Comparison of ENCODE assay signal across 17 cellular contexts in genomic region chr17:49610883-49611584, GRCh38. TPM values are rescaled to one million over a fixed set of nuclear protein-coding genes. Genes with fewer than 3 reads are reported as not detected.
DNase-seq lines count a peak whose midpoint lies in the region; ATAC-seq and TF ChIP-seq lines count a peak whose summit lies in the region.
"Had no signal": no experiment of that assay in that cellular context is flagged by ENCODE, and none has a peak within 500 bp of the region (broad histone marks: within the 10 kb centered on the region; RNA-seq: fewer than 3 reads in every experiment).

No MANE protein-coding gene starts in this region.

- 0 out of 2 replicates have a peak, but pooled peaks cover 7% of the 10 kb centered on the region for H4K20me1 ChIP-seq in IMR-90 (ENCODE audit: insufficient read depth, low read length)

- H3K27me3 ChIP-seq in IMR-90 (ENCODE audit: control insufficient read depth, insufficient read depth, low read length) (no peaks in the 10 kb centered on the region), muscle layer of duodenum (ENCODE audit: low read depth, low read length) (no peaks in the 10 kb centered on the region), thoracic aorta (replicated peaks; ENCODE audit: insufficient read depth) (no peaks in the 10 kb centered on the region)
- H3K27me3 ChIP-seq: dorsolateral prefrontal cortex had no signal

- POLR2A ChIA-PET in IMR-90 (lab: Charles Lee; ENCODE audit: unreplicated experiment) = no interaction called here

- no peak for ATAC-seq in IMR-90 (ENCODE audit: low read depth)
- ATAC-seq in thoracic aorta (ENCODE audit: insufficient number of reproducible peaks, low FRiP score, low read depth) = no peak
- no peak for ATAC-seq in HG02884 (IDR thresholded peaks at IDR 0.05; ENCODE audit: unreplicated experiment)
- ATAC-seq in activated CD8-positive, alpha-beta memory T cell treated with anti-CD3 and anti-CD28 coated beads, Interleukin-2, amount 10 ng/mL, durations not matched to agents 7 days and 5 days = no peak
- ATAC-seq: mucosa of descending colon had no signal

- no peak for TF ChIP-seq RAD21 in IMR-90 (IDR thresholded peaks at IDR 0.05; ENCODE audit: low read length)

- dilution Hi-C loops in IMR-90 (cut with HindIII; ENCODE audit: low sequenced_read_pairs, unreplicated experiment) = no loop called here

- in situ Hi-C loops in IMR-90 (cut with MboI; ENCODE audit: low sequenced_read_pairs) = no loop called here

- no peaks in the 10 kb centered on the region for H3K9me3 Mint-ChIP-seq in activated CD8-positive, alpha-beta memory T cell treated with anti-CD3 and anti-CD28 coated beads, Interleukin-2, amount 10 ng/mL, durations not matched to agents 7 days and 5 days (ENCODE audit: low read depth)
- H3K9me3 Mint-ChIP-seq: brain, H9 had no signal

- H3K56ac ChIP-seq in IMR-90 (ENCODE audit: extremely low read depth, insufficient read depth, low read length) = no peak overlapping the region

- H3K79me1 ChIP-seq in IMR-90 (ENCODE audit: low read depth in 1 of 2, low read length in 2 of 2) = peaks cover 13 to 17% of the 10 kb centered on the region in 2 experiments

- H2BK20ac ChIP-seq in IMR-90 (ENCODE audit: low read depth, low read length) = no peak overlapping the region

- H2BK120ac ChIP-seq in IMR-90 (ENCODE audit: low read depth, low read length) = no peak overlapping the region

- H2BK5ac ChIP-seq in IMR-90 (ENCODE audit: low read depth, low read length, poor library complexity, severe bottlenecking) = no peak overlapping the region

- H4K8ac ChIP-seq in IMR-90 (ENCODE audit: low read depth in 2 of 2, low read length in 2 of 2) = no peak overlapping the region

- WGBS in IMR-90 (ENCODE audit: extremely low coverage in 2 of 2, insufficient read length in 1 of 2), 2 experiments = 100% methylated on average over 1 of the region's 5 CpGs; no CpG with 5 or more reads in 1 of the 2 experiments

- no TSS peak for BruUV-seq in IMR-90 (replicated peaks; lab: Mats Ljungman, UMichigan)

- H3K27me3 Mint-ChIP-seq in activated CD8-positive, alpha-beta memory T cell treated with anti-CD3 and anti-CD28 coated beads, Interleukin-2, amount 10 ng/mL, durations not matched to agents 7 days and 5 days = no peaks in the 10 kb centered on the region
- H3K27me3 Mint-ChIP-seq: brain had no signal

- H2BK15ac ChIP-seq in IMR-90 (ENCODE audit: low read depth, low read length) = no peak overlapping the region

- peaks cover 28% of the 10 kb centered on the region for H3K36me3 Mint-ChIP-seq in activated CD8-positive, alpha-beta memory T cell treated with anti-CD3 and anti-CD28 coated beads, Interleukin-2, amount 10 ng/mL, durations not matched to agents 7 days and 5 days

- H3K4me1 ChIP-seq in IMR-90 (ENCODE audit: control insufficient read depth, insufficient read depth, low read length) (no peaks in the 10 kb centered on the region), muscle layer of duodenum (ENCODE audit: control insufficient read depth in 1 of 2, insufficient read depth in 2 of 2, low read length in 2 of 2) (peaks cover 15 to 22% of the 10 kb centered on the region in 2 donors), thoracic aorta (ENCODE audit: control insufficient read depth in 1 of 2, low read depth in 2 of 2) (peaks cover 38 to 66% of the 10 kb centered on the region in 2 donors)

- DNase-seq in IMR-90 = no peak
- no peak for DNase-seq in coronary artery (ENCODE audit: low spot score)
- no peak for DNase-seq in thoracic aorta (ENCODE audit: low spot score)
- no peak for DNase-seq in activated CD8-positive, alpha-beta memory T cell treated with anti-CD3 and anti-CD28 coated beads, Interleukin-2, amount 10 ng/mL, durations not matched to agents 7 days and 5 days
- no peak for DNase-seq in cerebellar cortex (ENCODE audit: low spot score)
- DNase-seq: DMS 273 treated with DMSO at 0.1 percent for 48 hours; dorsolateral prefrontal cortex; H9; mucosa of descending colon; NCI-H1694 treated with DMSO at 0.1 percent for 48 hours; NCI-H345; NK-92 treated with Interleukin-12 subunit alpha and Interleukin-12 subunit beta, amount 100 ng/mL, for 24 hours; RPMI8226; stimulated activated naive CD4-positive, alpha-beta T cell treated with Interleukin-2 at 50 U/mL for 16 hours had no signal

- H4K91ac ChIP-seq in IMR-90 (ENCODE audit: insufficient read depth, low read depth, low read length) = no peak overlapping the region

- H3K27ac Mint-ChIP-seq in activated CD8-positive, alpha-beta memory T cell treated with anti-CD3 and anti-CD28 coated beads, Interleukin-2, amount 10 ng/mL, durations not matched to agents 7 days and 5 days = no peak overlapping the region

- no peak overlapping the region for H3K23ac ChIP-seq in IMR-90 (ENCODE audit: low read depth, low read length)

- H3K14ac ChIP-seq in IMR-90 (replicated peaks; ENCODE audit: low read depth, low read length) = no peak overlapping the region

- no peak overlapping the region for H2AK9ac ChIP-seq in IMR-90 (replicated peaks; ENCODE audit: low read depth, low read length, poor library complexity)

- peaks cover 6% of the 10 kb centered on the region for H3K9me1 ChIP-seq in IMR-90 (ENCODE audit: insufficient read depth, low read length)

- intact Hi-C loops in IMR-90 (cut with micrococcal nuclease) = no loop called here

- no peak overlapping the region for H2AFZ ChIP-seq in IMR-90 (replicated peaks; ENCODE audit: low read length, poor library complexity)

- H3K36me3 ChIP-seq in IMR-90 (ENCODE audit: control insufficient read depth, insufficient read depth, low read length) (peaks cover 21% of the 10 kb centered on the region), muscle layer of duodenum (ENCODE audit: control insufficient read depth in 1 of 2, insufficient read depth in 2 of 2, low read length in 2 of 2) (peaks cover 50 to 60% of the 10 kb centered on the region in 2 donors), thoracic aorta (peaks cover 29% of the 10 kb centered on the region)

- CTCF ChIA-PET in IMR-90 (lab: Yijun Ruan, JAX) = no interaction called here
- CTCF ChIA-PET in activated CD8-positive, alpha-beta memory T cell treated with anti-CD3 and anti-CD28 coated beads, Interleukin-2, amount 10 ng/mL, durations not matched to agents 7 days and 5 days (lab: Charles Lee) = interaction anchor here (0.9 kb wide), 1 partner anchor 386 kb away, joined by 3 read pairs; no protein-coding TSS in a partner anchor

- H3K9me3 ChIP-seq in IMR-90 (ENCODE audit: control insufficient read depth, insufficient read depth, low read length) (no peaks in the 10 kb centered on the region), muscle layer of duodenum (ENCODE audit: control insufficient read depth in 1 of 2, low read length in 2 of 2) (no peaks in the 10 kb centered on the region), thoracic aorta (no peaks in the 10 kb centered on the region)
- H3K9me3 ChIP-seq: mucosa of descending colon had no signal

- no peak overlapping the region for H3K18ac ChIP-seq in IMR-90 (ENCODE audit: low read depth, low read length)

- H3K27ac ChIP-seq in IMR-90 (ENCODE audit: insufficient read depth, low read length) (no peak overlapping the region), coronary artery (peak overlapping the region; percentile 40 to 54), muscle layer of duodenum (ENCODE audit: low read length) (peak overlapping the region; percentile 22), thoracic aorta (peak overlapping the region; percentile 79)

- H3K4me1 Mint-ChIP-seq in activated CD8-positive, alpha-beta memory T cell treated with anti-CD3 and anti-CD28 coated beads, Interleukin-2, amount 10 ng/mL, durations not matched to agents 7 days and 5 days = no peaks in the 10 kb centered on the region
- H3K4me1 Mint-ChIP-seq: H9 had no signal

- no peak overlapping the region for H2AK5ac ChIP-seq in IMR-90 (ENCODE audit: low read depth, low read length)

- no peak overlapping the region for H3K4me3 Mint-ChIP-seq in activated CD8-positive, alpha-beta memory T cell treated with anti-CD3 and anti-CD28 coated beads, Interleukin-2, amount 10 ng/mL, durations not matched to agents 7 days and 5 days
- H3K4me3 Mint-ChIP-seq: brain, H9 had no signal

- H3K4me2 ChIP-seq in IMR-90 (ENCODE audit: low read depth, low read length) = no peak overlapping the region

- H3K4me3 ChIP-seq in IMR-90 (ENCODE audit: insufficient read depth, low read depth, low read length) = no peak overlapping the region
- H3K4me3 ChIP-seq in coronary artery = no peak overlapping the region
- no peak overlapping the region for H3K4me3 ChIP-seq in muscle layer of duodenum (ENCODE audit: low read depth in 1 of 2, low read length in 2 of 2)
- H3K4me3 ChIP-seq in thoracic aorta = no peak overlapping the region
- H3K4me3 ChIP-seq: dorsolateral prefrontal cortex, mucosa of descending colon had no signal

- TF ChIP-seq POLR2A in IMR-90 (IDR thresholded peaks at IDR 0.05; ENCODE audit: low read depth, low read length) = no peak

- no peak overlapping the region for H4K5ac ChIP-seq in IMR-90 (ENCODE audit: low read depth, low read length)

- H3K4ac ChIP-seq in IMR-90 (ENCODE audit: low read depth, low read length) = no peak overlapping the region

- no peak overlapping the region for H3K9ac ChIP-seq in IMR-90 (ENCODE audit: low read depth, low read length)

- TF ChIP-seq CTCF in IMR-90 (conservative IDR thresholded peaks at IDR 0.05; ENCODE audit: low read depth, low read length) (no peak), coronary artery (IDR thresholded peaks at IDR 0.05) (no peak), thoracic aorta (IDR thresholded peaks at IDR 0.05) (no peak)

TF ChIP-seq in IMR-90, 13 proteins besides CTCF, POLR2A, EP300 and RAD21:
- TF ChIP-seq CEBPB (IDR thresholded peaks at IDR 0.05; ENCODE audit: low read depth, low read length) = peak; percentile 81
- no peak for TF ChIP-seq MXI1 (IDR thresholded peaks at IDR 0.05; ENCODE audit: borderline replicate concordance, low read depth, low read length)

RNA-seq across cellular contexts. Expression of gene NXPH3, which starts 35.4 kb away (rescaled TPM):
- 0.18 and 0.28 TPM in 2 replicates for total RNA-seq in IMR-90 (2012; rRNA removed)
- 0.20 and 0.31 TPM in 2 replicates for polyA plus RNA-seq in IMR-90 (2012; rRNA removed)
- 0.22 and 0.25 TPM in 2 replicates for polyA plus RNA-seq in IMR-90 (2012; cell fraction: cytosol; rRNA removed)
- polyA plus RNA-seq in IMR-90 (2012; cell fraction: nucleus; rRNA removed; ENCODE audit: low replicate concordance) = 0.03 and 0.14 TPM in 2 replicates
- 100 to 1,000 TPM in 1 of 2 donors, 10 to 100 TPM in 1; 61.7 to 131 TPM for total RNA-seq in thoracic aorta
- under 1 TPM in 1 of 2 experiments, not detected in 1; 0.09 TPM for total RNA-seq in activated CD8-positive, alpha-beta memory T cell treated with anti-CD3 and anti-CD28 coated beads, Interleukin-2, amount 10 ng/mL, durations not matched to agents 7 days and 5 days

Comparison
In these comparisons a context has a peak if more than half of its experiments do, and no peak if none do; other contexts are left out.
1. RNA of gene NXPH3, which starts 35.4 kb away (total RNA-seq): 61.7 to 131 TPM in thoracic aorta; 0.18 to 0.28 TPM in IMR-90 and 0.09 TPM in activated CD8-positive, alpha-beta memory T cell treated with anti-CD3 and anti-CD28 coated beads, Interleukin-2, amount 10 ng/mL, durations not matched to agents 7 days and 5 days; every median in the first group is over 10 times any median in the second.